Comparison of ENCODE assay signal across 8 cellular contexts in genomic region chr7:32728412-32729334, GRCh38.
DNase-seq lines count a peak whose midpoint lies in the region; ATAC-seq, FAIRE-seq and TF ChIP-seq lines count a peak whose summit lies in the region.
"Not testable (repeated sequence)": the region's sequence is repeated elsewhere in the genome, so short reads cannot be mapped to it uniquely, and the experiment has no call there.

No MANE protein-coding gene starts in this region.

- DNase-seq in AG09309 (ENCODE audit: low read depth) (peak; percentile 7), NCI-H345 treated with DMSO at 0.1 percent for 48 hours (lab: John Stamatoyannopoulos, UW; ENCODE audit: unreplicated experiment) (peak; percentile 32), smooth muscle cell (lab: John Stamatoyannopoulos, UW; ENCODE audit: unreplicated experiment) (peak; percentile 74)
- peak; percentile 17 for DNase-seq in activated CD4-positive, alpha-beta T cell treated with anti-CD3 and anti-CD28 coated beads for 1 hour
- not testable (repeated sequence) for DNase-seq in chondrocyte (ENCODE audit: low spot score); keratinocyte (ENCODE audit: low read depth, low spot score)

- peaks cover 15% of the 10 kb centered on the region for H3K4me1 Mint-ChIP-seq in chondrocyte (ENCODE audit: low read depth)

- not testable (repeated sequence) for H3K36me3 Mint-ChIP-seq in chondrocyte (ENCODE audit: low read depth)

- not testable (repeated sequence) for TF ChIP-seq CTCF in AG09309 (IDR thresholded peaks at IDR 0.05; ENCODE audit: control insufficient read depth, insufficient read depth, low read depth, low read length, missing control alignments); keratinocyte (optimal IDR thresholded peaks at IDR 0.05 in 1 of 3, IDR thresholded peaks at IDR 0.05 in 1 of 3, conservative IDR thresholded peaks at IDR 0.05 in 1 of 3; ENCODE audit: extremely low read depth in 1 of 3, insufficient read depth in 2 of 3, low read length in 3 of 3); smooth muscle cell (IDR thresholded peaks at IDR 0.05; ENCODE audit: borderline replicate concordance, insufficient read depth, poor library complexity, severe bottlenecking)
- peak; percentile 6 for TF ChIP-seq CTCF in chondrocyte (IDR thresholded peaks at IDR 0.05)

- peak overlapping the region; percentile 14 for H3K27ac ChIP-seq in keratinocyte (ENCODE audit: control insufficient read depth, insufficient read depth, low read length)
- H3K27ac ChIP-seq in smooth muscle cell (ENCODE audit: low read depth) = not testable (repeated sequence)

- H3K36me3 ChIP-seq in keratinocyte (ENCODE audit: control insufficient read depth in 2 of 2, extremely low read depth in 1 of 2, insufficient read depth in 2 of 2, low read length in 2 of 2); smooth muscle cell (ENCODE audit: low read depth): not testable (repeated sequence)

- WGBS in smooth muscle cell (ENCODE audit: low lambda C conversion rate) = under 1% methylated on average over 40 of the region's 111 CpGs

- H3K27ac Mint-ChIP-seq in chondrocyte (ENCODE audit: unreplicated experiment) = not testable (repeated sequence)

- FAIRE-seq in keratinocyte (lab: Jason Lieb, UNC) = not testable (repeated sequence)

- peak overlapping the region; percentile 78 for H3K4me3 Mint-ChIP-seq in chondrocyte (ENCODE audit: unreplicated experiment)

- not testable (repeated sequence) for H4K20me1 ChIP-seq in keratinocyte (ENCODE audit: control insufficient read depth, extremely low read depth, insufficient read depth, low read length); smooth muscle cell (ENCODE audit: low read depth)

- H3K79me2 ChIP-seq in keratinocyte (ENCODE audit: control insufficient read depth, insufficient read depth, low read length); smooth muscle cell (ENCODE audit: low read depth): not testable (repeated sequence)

- H3K4me2 ChIP-seq in keratinocyte (ENCODE audit: control insufficient read depth, extremely low read depth, insufficient read depth, low read depth, low read length) (peak overlapping the region; percentile 27), smooth muscle cell (peak overlapping the region; percentile 77)

- not testable (repeated sequence) for H3K27me3 ChIP-seq in keratinocyte (ENCODE audit: control insufficient read depth, extremely low read depth, insufficient read depth, low read length); smooth muscle cell (ENCODE audit: low read depth)

- H3K4me1 ChIP-seq in keratinocyte (ENCODE audit: control insufficient read depth, extremely low read depth, insufficient read depth, low read length); smooth muscle cell (ENCODE audit: low read depth): not testable (repeated sequence)

- ATAC-seq in GM19035 (IDR thresholded peaks at IDR 0.05; ENCODE audit: unreplicated experiment) (peak; percentile 77), HG03159 (IDR thresholded peaks at IDR 0.05; ENCODE audit: unreplicated experiment) (peak; percentile 72)

- not testable (repeated sequence) for H3K9me3 ChIP-seq in keratinocyte (ENCODE audit: control insufficient read depth, low read depth, low read length); smooth muscle cell (replicated peaks; ENCODE audit: low read depth)

- peak overlapping the region; percentile 90 for H2AFZ ChIP-seq in keratinocyte (ENCODE audit: control insufficient read depth, low read length)
- peak overlapping the region; percentile 58 for H2AFZ ChIP-seq in smooth muscle cell (ENCODE audit: low read depth)

- dilution Hi-C loops in keratinocyte (cut with MboI; ENCODE audit: extremely low pct_ligation_motif_present, low sequenced_read_pairs) = not testable (repeated sequence)

- H3K9ac ChIP-seq in keratinocyte (ENCODE audit: control insufficient read depth, extremely low read depth, insufficient read depth, low read length) = peak overlapping the region; percentile 64
- H3K9ac ChIP-seq in smooth muscle cell (ENCODE audit: low read depth) = not testable (repeated sequence)

- not testable (repeated sequence) for H3K9me3 Mint-ChIP-seq in chondrocyte (ENCODE audit: low read depth)

- peak overlapping the region; percentile 59 for H3K4me3 ChIP-seq in AG09309 (ENCODE audit: control insufficient read depth, low read depth, low read length)
- peak overlapping the region; percentile 45 to 60 (median 51) for H3K4me3 ChIP-seq in keratinocyte (ENCODE audit: control insufficient read depth in 2 of 3, extremely low read depth in 1 of 3, insufficient read depth in 2 of 3, low read depth in 1 of 3, low read length in 3 of 3)
- peak overlapping the region; percentile 60 for H3K4me3 ChIP-seq in smooth muscle cell

- not testable (repeated sequence) for H3K27me3 Mint-ChIP-seq in chondrocyte (ENCODE audit: low read depth)

- H3K9me1 ChIP-seq in keratinocyte (ENCODE audit: control insufficient read depth, extremely low read depth, insufficient read depth, low read length) = not testable (repeated sequence)

- H3F3A ChIP-seq in smooth muscle cell (ENCODE audit: low read depth) = not testable (repeated sequence)
